ENCODE assay signal across 12 cellular contexts in the genomic region with DNA sequence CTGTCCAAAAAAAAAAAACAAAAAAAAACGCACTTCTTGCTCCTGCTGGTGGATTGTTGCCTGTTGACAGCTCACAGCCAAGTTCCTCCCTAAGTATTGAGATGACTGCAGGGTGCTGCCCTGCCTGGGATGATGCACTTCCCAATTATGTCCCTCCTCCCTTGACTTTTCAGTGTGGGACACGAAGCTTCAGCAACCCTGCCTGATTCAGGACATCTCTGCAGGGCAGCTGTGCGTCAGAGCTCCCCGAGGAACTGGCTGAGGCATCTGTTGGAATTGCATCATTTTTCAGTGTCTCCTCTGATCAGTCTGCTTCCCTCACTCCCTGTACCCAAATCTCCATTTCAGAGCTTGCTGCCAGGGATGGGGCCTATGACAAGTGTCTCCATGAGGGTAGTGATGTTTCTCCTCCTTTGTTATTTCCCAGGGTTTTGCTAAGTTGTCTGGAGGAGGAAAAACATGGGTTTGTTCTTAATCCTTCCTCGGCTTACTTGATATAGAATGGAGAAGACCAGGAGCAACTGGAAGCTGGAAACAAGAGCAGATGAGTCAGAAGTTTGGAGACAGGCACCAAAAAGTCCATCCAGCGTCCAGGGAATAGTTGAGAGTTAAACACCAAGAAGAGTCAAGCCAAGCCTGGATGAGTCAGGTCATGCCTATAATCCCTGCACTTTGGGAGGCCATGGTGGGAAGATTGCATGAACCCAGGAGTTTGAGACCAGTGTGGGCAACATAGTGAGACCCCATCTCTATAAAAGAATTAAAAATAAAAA.
DNase-seq lines count a peak whose midpoint lies in the region; ATAC-seq and TF ChIP-seq lines count a peak whose summit lies in the region.
"Had no signal": no experiment of that assay in that cellular context is flagged by ENCODE, and none has a peak within 500 bp of the region (broad histone marks: within the 10 kb centered on the region; RNA-seq: fewer than 3 reads in every experiment).

No MANE protein-coding gene starts in this region.

- ATAC-seq in left lung (peak; percentile 10), T-helper 17 cell (no peak), GM21717 (IDR thresholded peaks at IDR 0.05; ENCODE audit: unreplicated experiment) (no peak)

- intact Hi-C loops in left lung (cut with DNase I) (no loop called here), tibial artery (cut with DNase I; ENCODE audit: low total_unique reads) (no loop called here)

- no peaks in the 10 kb centered on the region for H3K4me1 Mint-ChIP-seq in T-helper 17 cell
- H3K4me1 Mint-ChIP-seq: CD8-positive, alpha-beta memory T cell had no signal

- H3K27me3 ChIP-seq in left lung: no peaks in the 10 kb centered on the region
- H3K27me3 ChIP-seq in tibial artery: no peaks in the 10 kb centered on the region

- H3K4me1 ChIP-seq in left lung: no peaks in the 10 kb centered on the region
- H3K4me1 ChIP-seq in tibial artery: peaks cover 0 to 28% (median 8%) of the 10 kb centered on the region in 4 donors

- H3K4me3 Mint-ChIP-seq in T-helper 17 cell: no peak overlapping the region
- H3K4me3 Mint-ChIP-seq: activated CD4-positive, alpha-beta memory T cell treated with anti-CD3 and anti-CD28 coated beads for 36 hours; CD8-positive, alpha-beta memory T cell had no signal

- H3K36me3 ChIP-seq in left lung (no peaks in the 10 kb centered on the region), tibial artery (no peaks in the 10 kb centered on the region)

- H3K27me3 Mint-ChIP-seq in T-helper 17 cell: no peaks in the 10 kb centered on the region
- H3K27me3 Mint-ChIP-seq: activated CD4-positive, alpha-beta memory T cell treated with anti-CD3 and anti-CD28 coated beads for 36 hours; CD8-positive, alpha-beta memory T cell had no signal

- TF ChIP-seq CTCF in cardiac fibroblast (IDR thresholded peaks at IDR 0.05; ENCODE audit: low read depth, low read length) (no peak), left lung (IDR thresholded peaks at IDR 0.05) (no peak), tibial artery (IDR thresholded peaks at IDR 0.05) (no peak)

- no peak overlapping the region for H3K4me3 ChIP-seq in cardiac fibroblast (replicated peaks in 1 of 2; ENCODE audit: low read depth in 2 of 2, low read length in 2 of 2)
- H3K4me3 ChIP-seq in left lung: no peak overlapping the region
- no peak overlapping the region for H3K4me3 ChIP-seq in tibial artery

- no peak overlapping the region for H3K27ac Mint-ChIP-seq in T-helper 17 cell
- H3K27ac Mint-ChIP-seq: activated CD4-positive, alpha-beta memory T cell treated with anti-CD3 and anti-CD28 coated beads for 36 hours; CD8-positive, alpha-beta memory T cell had no signal

- peak; percentile 33 for DNase-seq in M059J (ENCODE audit: low read depth)
- DNase-seq in cardiac fibroblast (ENCODE audit: low read depth in 2 of 2): peak; percentile 26 to 45
- DNase-seq in left lung: no peak
- DNase-seq in tibial artery: peak; percentile 55 to 72
- DNase-seq in T-helper 17 cell: no peak
- no peak for DNase-seq in iPS-NIHi7 (ENCODE audit: extremely low spot score)
- DNase-seq: activated CD4-positive, alpha-beta memory T cell treated with anti-CD3 and anti-CD28 coated beads for 36 hours; CD8-positive, alpha-beta memory T cell; central memory CD4-positive, alpha-beta T cell; GDM1; NCI-H146 had no signal

- H3K27ac ChIP-seq in left lung (no peak overlapping the region), tibial artery (peak overlapping the region; percentile 16 to 17)

- no peaks in the 10 kb centered on the region for H3K9me3 ChIP-seq in left lung
- no peaks in the 10 kb centered on the region for H3K9me3 ChIP-seq in tibial artery
- H3K9me3 ChIP-seq in T-helper 17 cell (ENCODE audit: control insufficient read depth, low read length, poor library complexity, severe bottlenecking): no peaks in the 10 kb centered on the region

- no peaks in the 10 kb centered on the region for H3K36me3 Mint-ChIP-seq in T-helper 17 cell (ENCODE audit: low read depth)
- H3K36me3 Mint-ChIP-seq: activated CD4-positive, alpha-beta memory T cell treated with anti-CD3 and anti-CD28 coated beads for 36 hours; CD8-positive, alpha-beta memory T cell had no signal

Comparison
In these comparisons a context has a peak if more than half of its experiments do, and no peak if none do; other contexts are left out.
1. DNase-seq: peak in M059J (single experiment), cardiac fibroblast (2 of 2) and tibial artery (2 of 2); none in left lung (0 of 2), T-helper 17 cell (0 of 3) and iPS-NIHi7 (single experiment).
2. H3K27ac ChIP-seq: peak in tibial artery (2 of 2); none in left lung (0 of 2).